8 cellular contexts compared by ENCODE assay signal in genomic region chr2:113755690-113756063, GRCh38. TPM values are rescaled to one million over a fixed set of nuclear protein-coding genes. Genes with fewer than 3 reads are reported as not detected.
DNase-seq lines count a peak whose midpoint lies in the region; ATAC-seq and TF ChIP-seq lines count a peak whose summit lies in the region.

No MANE protein-coding gene starts in this region.

- peak overlapping the region; percentile 92 to 99 (median 96) for H3K4me3 Mint-ChIP-seq in CD4-positive, alpha-beta memory T cell
- peak overlapping the region; percentile 89 for H3K4me3 Mint-ChIP-seq in activated CD4-positive, alpha-beta memory T cell treated with anti-CD3 and anti-CD28 coated beads for 36 hours

- peak; percentile 1 for ATAC-seq in HG03097 (IDR thresholded peaks at IDR 0.05; ENCODE audit: low FRiP score, unreplicated experiment)
- ATAC-seq in HG03565 (IDR thresholded peaks at IDR 0.05; ENCODE audit: unreplicated experiment), result no peak
- ATAC-seq in GM21576 (IDR thresholded peaks at IDR 0.05; ENCODE audit: unreplicated experiment), result no peak

- peak overlapping the region; percentile 80 for H3K27ac ChIP-seq in CD4-positive, alpha-beta memory T cell (ENCODE audit: low read depth, low read length)
- peak overlapping the region; percentile 95 for H3K27ac ChIP-seq in left ventricle myocardium inferior (replicated peaks)

- peaks cover 9% of the 10 kb centered on the region for H3K36me3 ChIP-seq in CD4-positive, alpha-beta memory T cell (ENCODE audit: insufficient read depth, low read length)
- peaks cover 19% of the 10 kb centered on the region for H3K36me3 ChIP-seq in left ventricle myocardium inferior

- no peak for TF ChIP-seq CTCF in left ventricle myocardium inferior (IDR thresholded peaks at IDR 0.05; ENCODE audit: borderline replicate concordance)
- TF ChIP-seq CTCF in retinal pigment epithelial cell (conservative IDR thresholded peaks at IDR 0.05; ENCODE audit: low read depth, low read length), result no peak

- H3K9me3 ChIP-seq in CD4-positive, alpha-beta memory T cell (ENCODE audit: control insufficient read depth in 1 of 2, low read length in 2 of 2), result no peaks in the 10 kb centered on the region
- no peaks in the 10 kb centered on the region for H3K9me3 ChIP-seq in left ventricle myocardium inferior (replicated peaks)

- peaks cover 25% of the 10 kb centered on the region for H3K4me1 ChIP-seq in CD4-positive, alpha-beta memory T cell (ENCODE audit: insufficient read depth, low read length)
- H3K4me1 ChIP-seq in left ventricle myocardium inferior, result peaks cover 42% of the 10 kb centered on the region

- CTCF ChIA-PET in CD4-positive, alpha-beta memory T cell (lab: Charles Lee; ENCODE audit: partially characterized antibody), result interaction anchor here (1.0 kb wide), 1 partner anchor 179 kb away, joined by 3 read pairs; no protein-coding TSS in a partner anchor
- CTCF ChIA-PET in activated CD4-positive, alpha-beta memory T cell treated with anti-CD3 and anti-CD28 coated beads for 36 hours (lab: Charles Lee), result interaction anchor here (0.9 to 2.7 kb wide), 8 partner anchors 30 to 224 kb away, joined by 3 to 14 read pairs (median 4); partner anchors contain the start of gene ACTR3

- peak in 3 of 5 donors; percentile 3 to 9 (median 4) for DNase-seq in CD4-positive, alpha-beta memory T cell
- DNase-seq in activated CD4-positive, alpha-beta memory T cell treated with anti-CD3 and anti-CD28 coated beads for 36 hours, result no peak
- DNase-seq in left ventricle myocardium inferior (no peak), retinal pigment epithelial cell (ENCODE audit: low read depth) (no peak), NCI-H2029 treated with DMSO at 0.1 percent for 48 hours (lab: John Stamatoyannopoulos, UW) (no peak)

- H3K36me3 Mint-ChIP-seq in CD4-positive, alpha-beta memory T cell, result peaks cover 12 to 20% of the 10 kb centered on the region in 2 donors
- peaks cover 15% of the 10 kb centered on the region for H3K36me3 Mint-ChIP-seq in activated CD4-positive, alpha-beta memory T cell treated with anti-CD3 and anti-CD28 coated beads for 36 hours

- POLR2A ChIA-PET in CD4-positive, alpha-beta memory T cell (lab: Charles Lee; ENCODE audit: partially characterized antibody), result interaction anchor here (0.7 to 2.1 kb wide), 12 partner anchors 9 to 180 kb away, joined by 3 to 18 read pairs (median 7); partner anchors contain the start of gene ACTR3
- POLR2A ChIA-PET in activated CD4-positive, alpha-beta memory T cell treated with anti-CD3 and anti-CD28 coated beads for 36 hours (lab: Charles Lee), result interaction anchor here (0.9 to 2.3 kb wide), 11 partner anchors 11 to 210 kb away, joined by 3 to 16 read pairs (median 5); partner anchors contain the start of gene ACTR3

- peak overlapping the region; percentile 86 to 97 (median 96) for H3K27ac Mint-ChIP-seq in CD4-positive, alpha-beta memory T cell
- peak overlapping the region; percentile 98 for H3K27ac Mint-ChIP-seq in activated CD4-positive, alpha-beta memory T cell treated with anti-CD3 and anti-CD28 coated beads for 36 hours

- intact Hi-C loops in CD4-positive, alpha-beta memory T cell (cut with micrococcal nuclease), result loop anchor here (1.0 to 5.0 kb wide), 2 partner anchors 134 to 212 kb away; no protein-coding TSS in a partner anchor
- intact Hi-C loops in activated CD4-positive, alpha-beta memory T cell treated with anti-CD3 and anti-CD28 coated beads for 36 hours (cut with micrococcal nuclease), result loop anchor here (1.0 to 5.0 kb wide), 6 partner anchors 37 to 207 kb away; no protein-coding TSS in a partner anchor
- intact Hi-C loops in left ventricle myocardium inferior (cut with micrococcal nuclease), result loop anchor here (10.0 kb wide), 1 partner anchor 139 kb away; the partner anchor contains the start of gene ACTR3

- no peaks in the 10 kb centered on the region for H3K27me3 Mint-ChIP-seq in CD4-positive, alpha-beta memory T cell
- no peaks in the 10 kb centered on the region for H3K27me3 Mint-ChIP-seq in activated CD4-positive, alpha-beta memory T cell treated with anti-CD3 and anti-CD28 coated beads for 36 hours

- peaks cover 17 to 38% (median 26%) of the 10 kb centered on the region in 4 donors for H3K4me1 Mint-ChIP-seq in CD4-positive, alpha-beta memory T cell
- H3K4me1 Mint-ChIP-seq in activated CD4-positive, alpha-beta memory T cell treated with anti-CD3 and anti-CD28 coated beads for 36 hours (ENCODE audit: low read depth), result peaks cover 20% of the 10 kb centered on the region

- H3K4me3 ChIP-seq in CD4-positive, alpha-beta memory T cell (ENCODE audit: low read length in 2 of 2), result peak overlapping the region; percentile 95 to 100
- H3K4me3 ChIP-seq in left ventricle myocardium inferior (peak overlapping the region; percentile 98), retinal pigment epithelial cell (ENCODE audit: low read length) (peak overlapping the region; percentile 62)

- H3K9me3 Mint-ChIP-seq in CD4-positive, alpha-beta memory T cell, result peaks cover 0 to 4% (median 0%) of the 10 kb centered on the region in 8 donors
- no peaks in the 10 kb centered on the region for H3K9me3 Mint-ChIP-seq in activated CD4-positive, alpha-beta memory T cell treated with anti-CD3 and anti-CD28 coated beads for 36 hours

- no peaks in the 10 kb centered on the region for H3K27me3 ChIP-seq in CD4-positive, alpha-beta memory T cell (ENCODE audit: insufficient read depth, low read length)
- no peaks in the 10 kb centered on the region for H3K27me3 ChIP-seq in left ventricle myocardium inferior (ENCODE audit: low read depth)

RNA-seq across cellular contexts. Expression of gene SLC35F5, which starts 0.8 kb away (rescaled TPM):
- total RNA-seq in CD4-positive, alpha-beta memory T cell, result 10 to 100 TPM; 29.9 to 30.9 TPM
- polyA plus RNA-seq in CD4-positive, alpha-beta memory T cell, result 1 to 10 TPM; 4.5 to 5.9 TPM
- total RNA-seq in activated CD4-positive, alpha-beta memory T cell treated with anti-CD3 and anti-CD28 coated beads for 36 hours, result 10 to 100 TPM; 21.7 to 24.3 TPM
- 61.4 TPM for total RNA-seq in left ventricle myocardium inferior

Comparison
In these comparisons a context has a peak if more than half of its experiments do, and no peak if none do; other contexts are left out.
1. DNase-seq: peak in CD4-positive, alpha-beta memory T cell (3 of 5); none in activated CD4-positive, alpha-beta memory T cell treated with anti-CD3 and anti-CD28 coated beads for 36 hours (single experiment), left ventricle myocardium inferior (single experiment), retinal pigment epithelial cell (single experiment) and NCI-H2029 treated with DMSO at 0.1 percent for 48 hours (single experiment).
2. Peak in every context shown above with its lines, with median percentiles within 50 percentile points of each other: H3K4me3 ChIP-seq.